ENCODE assay signal across 8 cellular contexts in genomic region chr16:54197758-54198157, GRCh38.
"Had no signal": no experiment of that assay in that cellular context is flagged by ENCODE, and none has a peak within 500 bp of the region (broad histone marks: within the 10 kb centered on the region; RNA-seq: fewer than 3 reads in every experiment).

No MANE protein-coding gene starts in this region.

- H3K9me3 ChIP-seq: HAP-1 had no signal

- H3K4me2 ChIP-seq: GM23338 had no signal

- H3K4me3 Mint-ChIP-seq: GM23338, H9, HFFc6 had no signal

- H3K36me3 ChIP-seq: HAP-1 had no signal

- DNase-seq: GM23248, GOT3, H7, H9, HCEC 1CT, HFFc6 had no signal

- H3K9ac ChIP-seq: GM23248 had no signal

- H2AFZ ChIP-seq: GM23248, GM23338 had no signal

- H3K27ac Mint-ChIP-seq: GM23338, H9, HFFc6 had no signal

- H3K9me3 Mint-ChIP-seq: GM23338, H9, HFFc6 had no signal

- H3K4me3 ChIP-seq: GM23248, GM23338, HAP-1 had no signal

- H3K27ac ChIP-seq: GM23248 had no signal
